In genomic region chr1:235072577-235072976, GRCh38 we compare ENCODE assay signal across 7 cellular contexts. TPM values are rescaled to one million over a fixed set of nuclear protein-coding genes. Genes with fewer than 3 reads are reported as not detected.
DNase-seq lines count a peak whose midpoint lies in the region; ATAC-seq and TF ChIP-seq lines count a peak whose summit lies in the region.
"Not testable (repeated sequence)": the region's sequence is repeated elsewhere in the genome, so short reads cannot be mapped to it uniquely, and the experiment has no call there.

No MANE protein-coding gene starts in this region.

- H3K27ac ChIP-seq in esophagus squamous epithelium (peak overlapping the region; percentile 53 to 94 (median 89)), hepatocyte (peak overlapping the region; percentile 99), lower lobe of right lung (peak overlapping the region; percentile 84), gastrocnemius medialis (peak overlapping the region; percentile 87 to 100 (median 95)), thoracic aorta (peak overlapping the region; percentile 47 to 89)

- BruUV-seq in Calu3 (replicated peaks; lab: Mats Ljungman, UMichigan): not testable (repeated sequence)

- not testable (repeated sequence) for H3K9me2 ChIP-seq in hepatocyte (replicated peaks; ENCODE audit: insufficient read depth)

- intact Hi-C loops in Calu3 (cut with micrococcal nuclease; ENCODE audit: unreplicated experiment); activated CD4-positive, alpha-beta T cell treated with anti-CD3 and anti-CD28 coated beads, Interleukin-2, amount 10 ng/mL, durations not matched to agents 24 days and 14 days (cut with micrococcal nuclease): not testable (repeated sequence)
- intact Hi-C loops in esophagus squamous epithelium (cut with DNase I): loop anchor here (10.0 kb wide), 1 partner anchor 78 kb away; no protein-coding TSS in a partner anchor
- intact Hi-C loops in lower lobe of right lung (cut with DNase I): loop anchor here (10.0 kb wide), 1 partner anchor 468 kb away; no protein-coding TSS in a partner anchor
- intact Hi-C loops in gastrocnemius medialis (cut with DNase I; ENCODE audit: low total_unique reads): loop anchor here (10.0 kb wide), 1 partner anchor 158 kb away; no protein-coding TSS in a partner anchor

- not testable (repeated sequence) for H3K4me3 ChIP-seq in esophagus squamous epithelium, hepatocyte, lower lobe of right lung, gastrocnemius medialis, thoracic aorta

- in situ Hi-C loops in gastrocnemius medialis (cut with MboI; ENCODE audit: low sequenced_read_pairs in 4 of 4): loop anchor here (5.0 to 10.0 kb wide), 7 partner anchors 75 to 538 kb away; no protein-coding TSS in a partner anchor

- H3K4me1 Mint-ChIP-seq in Calu3 (ENCODE audit: low read depth, unreplicated experiment): peaks cover 63% of the 10 kb centered on the region
- H3K4me1 Mint-ChIP-seq in activated CD4-positive, alpha-beta T cell treated with anti-CD3 and anti-CD28 coated beads, Interleukin-2, amount 10 ng/mL, durations not matched to agents 24 days and 14 days: peaks cover 40% of the 10 kb centered on the region

- H3K4me1 ChIP-seq in esophagus squamous epithelium: peaks cover 49 to 88% (median 57%) of the 10 kb centered on the region in 3 donors
- peaks cover 37% of the 10 kb centered on the region for H3K4me1 ChIP-seq in hepatocyte (ENCODE audit: insufficient read depth)
- H3K4me1 ChIP-seq in lower lobe of right lung: peaks cover 83% of the 10 kb centered on the region
- H3K4me1 ChIP-seq in gastrocnemius medialis: peaks cover 77 to 83% of the 10 kb centered on the region in 2 donors
- H3K4me1 ChIP-seq in thoracic aorta (ENCODE audit: control insufficient read depth in 1 of 2, low read depth in 2 of 2): peaks cover 41 to 76% of the 10 kb centered on the region in 2 donors

- ATAC-seq in lower lobe of right lung; gastrocnemius medialis; thoracic aorta (ENCODE audit: insufficient number of reproducible peaks, low FRiP score, low read depth): not testable (repeated sequence)

- H3K79me2 ChIP-seq in hepatocyte: not testable (repeated sequence)

- H3K4me3 Mint-ChIP-seq in Calu3 (ENCODE audit: low read depth, unreplicated experiment); activated CD4-positive, alpha-beta T cell treated with anti-CD3 and anti-CD28 coated beads, Interleukin-2, amount 10 ng/mL, durations not matched to agents 24 days and 14 days: not testable (repeated sequence)

- DNase-seq in Calu3; activated CD4-positive, alpha-beta T cell treated with anti-CD3 and anti-CD28 coated beads, Interleukin-2, amount 10 ng/mL, durations not matched to agents 24 days and 14 days; esophagus squamous epithelium (lab: John Stamatoyannopoulos, UW); hepatocyte (ENCODE audit: low spot score); gastrocnemius medialis; thoracic aorta (ENCODE audit: low spot score): not testable (repeated sequence)
- DNase-seq in lower lobe of right lung: peak; percentile 17

- H3K27me3 Mint-ChIP-seq in Calu3 (ENCODE audit: unreplicated experiment); activated CD4-positive, alpha-beta T cell treated with anti-CD3 and anti-CD28 coated beads, Interleukin-2, amount 10 ng/mL, durations not matched to agents 24 days and 14 days: not testable (repeated sequence)

- H3K36me3 Mint-ChIP-seq in Calu3 (ENCODE audit: insufficient read depth, unreplicated experiment): peaks cover 57% of the 10 kb centered on the region
- not testable (repeated sequence) for H3K36me3 Mint-ChIP-seq in activated CD4-positive, alpha-beta T cell treated with anti-CD3 and anti-CD28 coated beads, Interleukin-2, amount 10 ng/mL, durations not matched to agents 24 days and 14 days (ENCODE audit: low read depth)

- not testable (repeated sequence) for H3K9me3 Mint-ChIP-seq in Calu3 (ENCODE audit: low read depth, unreplicated experiment); activated CD4-positive, alpha-beta T cell treated with anti-CD3 and anti-CD28 coated beads, Interleukin-2, amount 10 ng/mL, durations not matched to agents 24 days and 14 days

- TF ChIP-seq CTCF in Calu3 (IDR thresholded peaks at IDR 0.05; ENCODE audit: unreplicated experiment); esophagus squamous epithelium (IDR thresholded peaks at IDR 0.05); hepatocyte (IDR thresholded peaks at IDR 0.05; ENCODE audit: poor library complexity); lower lobe of right lung (IDR thresholded peaks at IDR 0.05); gastrocnemius medialis (IDR thresholded peaks at IDR 0.05 in 4 of 5, conservative IDR thresholded peaks at IDR 0.05 in 1 of 5); thoracic aorta (IDR thresholded peaks at IDR 0.05): not testable (repeated sequence)

- H3K4me2 ChIP-seq in hepatocyte: not testable (repeated sequence)

- H3K27me3 ChIP-seq in esophagus squamous epithelium; hepatocyte; lower lobe of right lung (ENCODE audit: low read depth); gastrocnemius medialis; thoracic aorta (replicated peaks; ENCODE audit: insufficient read depth): not testable (repeated sequence)

- CTCF ChIA-PET in Calu3 (lab: Charles Lee): interaction anchor here (1.4 to 2.1 kb wide), 4 partner anchors 11 to 115 kb away, joined by 3 to 12 read pairs (median 8); no protein-coding TSS in a partner anchor

- H2AFZ ChIP-seq in hepatocyte: not testable (repeated sequence)

- 89 to 96% methylated on average over 2 to 3 of the region's 3 CpGs for WGBS in esophagus squamous epithelium, 2 donors
- 93% methylated on average over 3 of the region's 3 CpGs for WGBS in hepatocyte (ENCODE audit: low lambda C conversion rate, missing lambda C conversion rate)

- TF ChIP-seq POLR2A in esophagus squamous epithelium (IDR thresholded peaks at IDR 0.05); gastrocnemius medialis (IDR thresholded peaks at IDR 0.05): not testable (repeated sequence)

- peak overlapping the region; percentile 98 for H3K27ac Mint-ChIP-seq in Calu3 (ENCODE audit: unreplicated experiment)
- H3K27ac Mint-ChIP-seq in activated CD4-positive, alpha-beta T cell treated with anti-CD3 and anti-CD28 coated beads, Interleukin-2, amount 10 ng/mL, durations not matched to agents 24 days and 14 days: peak overlapping the region; percentile 32

- H3K9me3 ChIP-seq in esophagus squamous epithelium; hepatocyte (ENCODE audit: low read depth); lower lobe of right lung; gastrocnemius medialis; thoracic aorta: not testable (repeated sequence)

- H4K20me1 ChIP-seq in hepatocyte (ENCODE audit: insufficient read depth, poor library complexity, severe bottlenecking): not testable (repeated sequence)

- H3K36me3 ChIP-seq in esophagus squamous epithelium; hepatocyte (replicated peaks; ENCODE audit: insufficient read depth, low read depth); lower lobe of right lung; gastrocnemius medialis; thoracic aorta: not testable (repeated sequence)

RNA-seq across cellular contexts. Expression of gene TOMM20, which starts 56.1 kb away (rescaled TPM):
- total RNA-seq in Calu3 (2022): 120 and 151 TPM in 2 replicates
- total RNA-seq in activated CD4-positive, alpha-beta T cell treated with anti-CD3 and anti-CD28 coated beads, Interleukin-2, amount 10 ng/mL, durations not matched to agents 24 days and 14 days: 119 and 140 TPM in 2 replicates
- 100 to 1,000 TPM in 1 of 4 donors, 10 to 100 TPM in 3; 36.4 to 117 (median 84.1) TPM for total RNA-seq in esophagus squamous epithelium
- 96.4 and 99.6 TPM in 2 replicates for total RNA-seq in hepatocyte
- polyA plus RNA-seq in hepatocyte: 51.8 and 55.0 TPM in 2 replicates
- total RNA-seq in lower lobe of right lung: 88.4 TPM
- total RNA-seq in gastrocnemius medialis: 10 to 100 TPM; 51.7 to 71.8 (median 62.3) TPM
- total RNA-seq in thoracic aorta: 100 to 1,000 TPM in 1 of 2 donors, 10 to 100 TPM in 1; 59.0 to 101 TPM
